15 cellular contexts compared by ENCODE assay signal in genomic region chr14:102518063-102518648, GRCh38. TPM values are rescaled to one million over a fixed set of nuclear protein-coding genes. Genes with fewer than 3 reads are reported as not detected.
DNase-seq lines count a peak whose midpoint lies in the region; ATAC-seq and TF ChIP-seq lines count a peak whose summit lies in the region.
"Had no signal": no experiment of that assay in that cellular context is flagged by ENCODE, and none has a peak within 500 bp of the region (broad histone marks: within the 10 kb centered on the region; RNA-seq: fewer than 3 reads in every experiment).

No MANE protein-coding gene starts in this region.

- no peak for DNase-seq in activated T-cell treated with anti-CD3 and anti-CD28 coated beads, Interleukin-2, amount 50 U/mL, for 24 hours
- DNase-seq in activated T-cell treated with anti-CD3 and anti-CD28 coated beads, Interleukin-2, amount 50 U/mL, for 48 hours: no peak
- DNase-seq in T-cell (no peak), progenitor cell of endocrine pancreas (ENCODE audit: low spot score, unreplicated experiment) (no peak), erythroblast (lab: John Stamatoyannopoulos, UW) (no peak), NCI-H82 treated with DMSO at 0.1 percent for 48 hours (lab: John Stamatoyannopoulos, UW; ENCODE audit: unreplicated experiment) (no peak), hepatic stellate cell (ENCODE audit: low spot score) (no peak)
- DNase-seq: ACHN; activated CD8-positive, alpha-beta memory T cell treated with anti-CD3 and anti-CD28 coated beads, Interleukin-2, amount 50 U/mL, for 48 hours; amygdala; esophagus squamous epithelium; NCI-H187; NCI-H446 treated with DMSO at 0.1 percent for 48 hours had no signal

- peaks cover 3% of the 10 kb centered on the region for H3K4me1 ChIP-seq in iPS-15b (ENCODE audit: control insufficient read depth, insufficient read depth, low read length)

- H3K27me3 ChIP-seq in iPS-15b (ENCODE audit: control insufficient read depth, insufficient read depth, low read length): peaks cover 7% of the 10 kb centered on the region
- H3K27me3 ChIP-seq: esophagus squamous epithelium, heart left ventricle had no signal

- no peak overlapping the region for H3K9ac ChIP-seq in iPS-15b (ENCODE audit: low read depth, low read length)

- H3K9me3 ChIP-seq in iPS-15b (ENCODE audit: control insufficient read depth, insufficient read depth, low read length): no peaks in the 10 kb centered on the region
- H3K9me3 ChIP-seq: esophagus squamous epithelium, heart left ventricle had no signal

- no peak for ATAC-seq in T-cell (replicated peaks in 1 of 4)

- no peak for TF ChIP-seq POLR2A in erythroblast (IDR thresholded peaks at IDR 0.05; ENCODE audit: low read length)

- CTCF ChIA-PET in T-cell (lab: Charles Lee): interaction anchor here (0.7 to 1.2 kb wide), 5 partner anchors 9 to 87 kb away, joined by 3 to 7 read pairs (median 3); no protein-coding TSS in a partner anchor

- POLR2A ChIA-PET in T-cell (lab: Charles Lee): no interaction called here

- no peaks in the 10 kb centered on the region for H3K9me3 Mint-ChIP-seq in activated T-cell treated with anti-CD3 and anti-CD28 coated beads, Interleukin-2, amount 50 U/mL, for 24 hours
- H3K9me3 Mint-ChIP-seq in T-cell (no peaks in the 10 kb centered on the region), progenitor cell of endocrine pancreas (ENCODE audit: low read depth) (no peaks in the 10 kb centered on the region)

- no peak overlapping the region for H3K27ac Mint-ChIP-seq in activated T-cell treated with anti-CD3 and anti-CD28 coated beads, Interleukin-2, amount 50 U/mL, for 24 hours
- H3K27ac Mint-ChIP-seq in T-cell: no peak overlapping the region
- no peak overlapping the region for H3K27ac Mint-ChIP-seq in progenitor cell of endocrine pancreas

- peaks cover 6% of the 10 kb centered on the region for H3K4me1 Mint-ChIP-seq in activated T-cell treated with anti-CD3 and anti-CD28 coated beads, Interleukin-2, amount 50 U/mL, for 24 hours (ENCODE audit: low read depth)
- H3K4me1 Mint-ChIP-seq in T-cell (peaks cover 6 to 11% (median 10%) of the 10 kb centered on the region in 3 donors), progenitor cell of endocrine pancreas (ENCODE audit: low read depth) (no peaks in the 10 kb centered on the region)

- H3K36me3 Mint-ChIP-seq in activated T-cell treated with anti-CD3 and anti-CD28 coated beads, Interleukin-2, amount 50 U/mL, for 24 hours (ENCODE audit: low read depth): no peaks in the 10 kb centered on the region
- H3K36me3 Mint-ChIP-seq in T-cell: no peaks in the 10 kb centered on the region
- no peaks in the 10 kb centered on the region for H3K36me3 Mint-ChIP-seq in progenitor cell of endocrine pancreas (ENCODE audit: insufficient read depth)

- no peaks in the 10 kb centered on the region for H3K36me3 ChIP-seq in iPS-15b (ENCODE audit: control insufficient read depth, insufficient read depth, low read length)
- H3K36me3 ChIP-seq: esophagus squamous epithelium, heart left ventricle had no signal

- H3K4me3 ChIP-seq in iPS-15b (ENCODE audit: low read depth, low read length): peak overlapping the region; percentile 67

- peak overlapping the region; percentile 38 for H3K4me3 Mint-ChIP-seq in activated T-cell treated with anti-CD3 and anti-CD28 coated beads, Interleukin-2, amount 50 U/mL, for 24 hours
- H3K4me3 Mint-ChIP-seq in T-cell (peak overlapping the region; percentile 65 to 75 (median 74)), progenitor cell of endocrine pancreas (ENCODE audit: low read depth) (peak overlapping the region; percentile 79)

- H3K27me3 Mint-ChIP-seq in activated T-cell treated with anti-CD3 and anti-CD28 coated beads, Interleukin-2, amount 50 U/mL, for 24 hours: peaks cover 28% of the 10 kb centered on the region
- peaks cover 0 to 15% of the 10 kb centered on the region in 2 donors for H3K27me3 Mint-ChIP-seq in T-cell
- H3K27me3 Mint-ChIP-seq in progenitor cell of endocrine pancreas: peaks cover 3% of the 10 kb centered on the region

- TF ChIP-seq CTCF in progenitor cell of endocrine pancreas (IDR thresholded peaks at IDR 0.05; ENCODE audit: unreplicated experiment): no peak

RNA-seq across cellular contexts. Expression of gene ANKRD9, which starts 8.6 kb away (rescaled TPM):
- total RNA-seq in T-cell (1 to 10 TPM; 1.9 to 3.2 (median 2.4) TPM), progenitor cell of endocrine pancreas (24.5 and 26.5 TPM in 2 replicates)
